In the genomic region with DNA sequence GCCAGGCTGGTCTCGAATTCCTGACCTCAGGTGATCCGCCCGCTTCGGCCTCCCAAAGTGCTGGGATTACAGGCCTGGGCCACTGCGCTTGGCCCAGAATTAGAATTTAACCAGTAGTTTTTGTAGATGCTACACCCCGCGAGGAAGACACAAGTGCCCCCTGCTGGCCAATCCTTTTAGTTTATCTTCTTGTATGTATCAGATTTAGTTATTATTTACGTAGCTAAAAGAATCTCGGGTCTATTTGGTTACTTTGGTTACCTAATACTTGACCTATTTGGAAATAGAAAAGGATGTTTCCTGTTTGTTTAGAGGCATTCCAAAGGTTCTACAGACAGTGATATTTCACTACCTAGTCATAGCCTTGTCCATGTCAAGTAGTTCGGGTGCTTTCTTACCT, we compare ENCODE assay signal across 1 cellular context.
TF ChIP-seq lines count a peak whose summit lies in the region.

No MANE protein-coding gene starts in this region.

TF ChIP-seq in K562, 482 proteins besides CTCF, POLR2A, EP300 and RAD21 (continued from another document):
- TF ChIP-seq, protein P1, sequence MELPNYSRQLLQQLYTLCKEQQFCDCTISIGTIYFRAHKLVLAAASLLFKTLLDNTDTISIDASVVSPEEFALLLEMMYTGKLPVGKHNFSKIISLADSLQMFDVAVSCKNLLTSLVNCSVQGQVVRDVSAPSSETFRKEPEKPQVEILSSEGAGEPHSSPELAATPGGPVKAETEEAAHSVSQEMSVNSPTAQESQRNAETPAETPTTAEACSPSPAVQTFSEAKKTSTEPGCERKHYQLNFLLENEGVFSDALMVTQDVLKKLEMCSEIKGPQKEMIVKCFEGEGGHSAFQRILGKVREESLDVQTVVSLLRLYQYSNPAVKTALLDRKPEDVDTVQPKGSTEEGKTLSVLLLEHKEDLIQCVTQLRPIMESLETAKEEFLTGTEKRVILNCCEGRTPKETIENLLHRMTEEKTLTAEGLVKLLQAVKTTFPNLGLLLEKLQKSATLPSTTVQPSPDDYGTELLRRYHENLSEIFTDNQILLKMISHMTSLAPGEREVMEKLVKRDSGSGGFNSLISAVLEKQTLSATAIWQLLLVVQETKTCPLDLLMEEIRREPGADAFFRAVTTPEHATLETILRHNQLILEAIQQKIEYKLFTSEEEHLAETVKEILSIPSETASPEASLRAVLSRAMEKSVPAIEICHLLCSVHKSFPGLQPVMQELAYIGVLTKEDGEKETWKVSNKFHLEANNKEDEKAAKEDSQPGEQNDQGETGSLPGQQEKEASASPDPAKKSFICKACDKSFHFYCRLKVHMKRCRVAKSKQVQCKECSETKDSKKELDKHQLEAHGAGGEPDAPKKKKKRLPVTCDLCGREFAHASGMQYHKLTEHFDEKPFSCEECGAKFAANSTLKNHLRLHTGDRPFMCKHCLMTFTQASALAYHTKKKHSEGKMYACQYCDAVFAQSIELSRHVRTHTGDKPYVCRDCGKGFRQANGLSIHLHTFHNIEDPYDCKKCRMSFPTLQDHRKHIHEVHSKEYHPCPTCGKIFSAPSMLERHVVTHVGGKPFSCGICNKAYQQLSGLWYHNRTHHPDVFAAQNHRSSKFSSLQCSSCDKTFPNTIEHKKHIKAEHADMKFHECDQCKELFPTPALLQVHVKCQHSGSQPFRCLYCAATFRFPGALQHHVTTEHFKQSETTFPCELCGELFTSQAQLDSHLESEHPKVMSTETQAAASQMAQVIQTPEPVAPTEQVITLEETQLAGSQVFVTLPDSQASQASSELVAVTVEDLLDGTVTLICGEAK (IDR thresholded peaks at IDR 0.05): no peak
- TF ChIP-seq, protein P1 (CRISPR knock-in tag; IDR thresholded peaks at IDR 0.05): no peak
- TF ChIP-seq KDM1A (IDR thresholded peaks at IDR 0.05): no peak
- TF ChIP-seq NFIC (IDR thresholded peaks at IDR 0.05): no peak
- no peak for TF ChIP-seq XRCC5 (IDR thresholded peaks at IDR 0.05; ENCODE audit: low read depth, low read length)
- no peak for TF ChIP-seq C11orf30 (IDR thresholded peaks at IDR 0.05; ENCODE audit: low read depth)
- no peak for TF ChIP-seq RB1 (IDR thresholded peaks at IDR 0.05; ENCODE audit: low read depth)
- TF ChIP-seq TBL1XR1 (IDR thresholded peaks at IDR 0.05; ENCODE audit: low read length in 2 of 2): no peak
